21 cellular contexts compared by ENCODE assay signal in the genomic region with DNA sequence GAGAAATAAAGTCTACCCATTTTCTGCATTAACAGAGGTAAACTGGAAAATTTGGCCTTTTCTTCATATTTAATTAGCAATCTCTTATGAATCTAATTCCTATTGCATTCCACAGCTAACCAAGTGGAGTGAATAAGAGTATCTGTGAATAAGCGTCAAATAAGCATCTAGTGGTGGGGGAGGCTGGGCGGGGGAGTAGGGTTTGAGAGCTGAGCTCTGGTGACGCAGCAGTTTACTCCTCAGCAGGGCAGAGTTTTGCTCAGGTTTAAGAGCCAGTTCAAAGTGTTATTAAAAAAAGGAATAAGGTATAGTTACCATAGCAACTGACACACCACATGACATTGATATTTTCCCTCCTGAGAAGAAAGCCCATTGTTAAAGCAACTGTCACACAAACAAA.
"Had no signal": no experiment of that assay in that cellular context is flagged by ENCODE, and none has a peak within 500 bp of the region (broad histone marks: within the 10 kb centered on the region; RNA-seq: fewer than 3 reads in every experiment).

No MANE protein-coding gene starts in this region.

- DNase-seq: activated CD4-positive, alpha-beta T cell treated with anti-CD3 and anti-CD28 coated beads for 4 hours; activated CD4-positive, alpha-beta T cell treated with anti-CD3 and anti-CD28 coated beads, Interleukin-2, amount 50 U/mL, for 4 hours; activated effector memory CD4-positive, alpha-beta T cell treated with anti-CD3 and anti-CD28 coated beads, Interleukin-2, amount 50 U/mL, for 16 hours; activated naive CD4-positive, alpha-beta T cell treated with anti-CD3 and anti-CD28 coated beads for 36 hours; activated naive CD8-positive, alpha-beta T cell treated with anti-CD3 and anti-CD28 coated beads for 36 hours; adrenal gland; endodermal cell; foreskin melanocyte; islet precursor cell; left cardiac atrium; mammary epithelial cell; naive B cell; nephron progenitor cell; pancreas; psoas muscle; right cardiac atrium; spleen; stimulated activated naive CD4-positive, alpha-beta T cell treated with Interleukin-2 at 50 U/mL for 16 hours; transverse colon had no signal

- H3K9me3 ChIP-seq: adrenal gland, pancreas, psoas muscle, spleen, transverse colon had no signal

- H3K4me1 ChIP-seq: adrenal gland, pancreas, psoas muscle, spleen, transverse colon had no signal

- H3K27me3 ChIP-seq: pancreas, spleen, transverse colon had no signal

- H3K4me3 ChIP-seq: adrenal gland, pancreas, psoas muscle, spleen, transverse colon had no signal

- H3K36me3 ChIP-seq: adrenal gland, pancreas, spleen, transverse colon had no signal

- FAIRE-seq: astrocyte, pancreas had no signal

- ATAC-seq: esophagus mucosa, left cardiac atrium, pancreas, psoas muscle, right cardiac atrium had no signal

- H3K27ac ChIP-seq: adrenal gland, pancreas, psoas muscle, spleen, transverse colon had no signal
